ENCODE assay signal across 17 cellular contexts in the genomic region with DNA sequence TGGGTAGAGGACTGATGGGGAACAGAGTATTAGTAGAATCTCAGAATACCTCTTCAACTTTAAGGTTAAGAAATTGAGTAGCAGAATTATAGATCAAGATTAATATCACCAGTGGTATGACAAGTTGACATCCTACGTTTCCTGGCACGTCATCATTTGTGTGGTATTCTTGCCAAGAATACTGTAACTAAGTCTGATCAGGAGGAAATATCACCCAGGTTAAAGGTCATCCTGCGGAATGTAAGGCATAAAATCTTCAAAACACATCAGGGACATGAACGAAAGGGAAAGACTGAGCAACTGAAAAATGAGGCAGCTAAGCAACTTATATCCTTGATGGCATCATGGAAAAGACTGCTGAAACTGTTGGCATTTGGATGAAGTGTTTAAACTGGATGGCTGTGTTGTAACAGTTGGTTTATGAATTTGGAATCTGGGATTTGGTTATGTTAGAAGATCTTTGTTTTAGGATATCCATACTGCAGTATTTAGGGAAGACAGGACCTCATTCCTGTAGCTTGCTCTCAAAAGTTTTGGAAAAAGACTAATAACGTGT.
DNase-seq lines count a peak whose midpoint lies in the region; ATAC-seq, FAIRE-seq and TF ChIP-seq lines count a peak whose summit lies in the region.
"Had no signal": no experiment of that assay in that cellular context is flagged by ENCODE, and none has a peak within 500 bp of the region (broad histone marks: within the 10 kb centered on the region; RNA-seq: fewer than 3 reads in every experiment).

No MANE protein-coding gene starts in this region.

- H3K9ac ChIP-seq in HepG2 (ENCODE audit: insufficient read depth, low read depth, low read length), result no peak overlapping the region
- no peak overlapping the region for H3K9ac ChIP-seq in endothelial cell of umbilical vein (replicated peaks; ENCODE audit: extremely low read depth, insufficient read depth, low read length)
- H3K9ac ChIP-seq: BLaER1 had no signal

- no peaks in the 10 kb centered on the region for H3K9me1 ChIP-seq in endothelial cell of umbilical vein (replicated peaks; ENCODE audit: control insufficient read depth, extremely low read depth, insufficient read depth, low read length)

- H3K4me1 Mint-ChIP-seq in endothelial cell (ENCODE audit: unreplicated experiment), result peaks cover 9% of the 10 kb centered on the region

- H3K9me3 Mint-ChIP-seq in endothelial cell (ENCODE audit: unreplicated experiment), result no peaks in the 10 kb centered on the region

- no peak overlapping the region for H3K27ac Mint-ChIP-seq in endothelial cell (ENCODE audit: unreplicated experiment)
- H3K27ac Mint-ChIP-seq: CD8-positive, alpha-beta memory T cell had no signal

- dilution Hi-C loops in endothelial cell of umbilical vein (cut with MboI; ENCODE audit: extremely low pct_ligation_motif_present, low sequenced_read_pairs), result no loop called here

- H4K20me1 ChIP-seq in HepG2 (ENCODE audit: insufficient read depth, low read length) (no peaks in the 10 kb centered on the region; the same call in none of the 2 replicates), endothelial cell of umbilical vein (replicated peaks; ENCODE audit: control insufficient read depth, extremely low read depth, insufficient read depth, low read length) (no peaks in the 10 kb centered on the region)
- H4K20me1 ChIP-seq: BLaER1 had no signal

- no peak for TF ChIP-seq CTCF in HepG2 (CRISPR knock-in tag; IDR thresholded peaks at IDR 0.05)
- no peak for TF ChIP-seq CTCF in right lobe of liver (IDR thresholded peaks at IDR 0.05)
- TF ChIP-seq CTCF in endothelial cell of umbilical vein (IDR thresholded peaks at IDR 0.05; ENCODE audit: extremely low read depth in 1 of 2, insufficient read depth in 1 of 2, low read depth in 1 of 2, low read length in 2 of 2), result no peak
- TF ChIP-seq CTCF in endothelial cell (IDR thresholded peaks at IDR 0.05; ENCODE audit: unreplicated experiment), result no peak

- no peak for TF ChIP-seq POLR2A in HepG2 (IDR thresholded peaks at IDR 0.05; ENCODE audit: insufficient read depth in 1 of 2, low read depth in 2 of 2, low read length in 2 of 2)
- TF ChIP-seq POLR2A in right lobe of liver (IDR thresholded peaks at IDR 0.05), result no peak
- TF ChIP-seq POLR2A in endothelial cell of umbilical vein (IDR thresholded peaks at IDR 0.05; ENCODE audit: low read depth, low read length), result no peak

- intact Hi-C loops in HepG2 (cut with micrococcal nuclease; ENCODE audit: unreplicated experiment) (no loop called here), right lobe of liver (cut with DNase I) (no loop called here), endothelial cell of umbilical vein (cut with micrococcal nuclease) (loop anchor here (1.0 to 10.0 kb wide), 2 partner anchors 86 to 381 kb away; partner anchors contain the start of gene TRIM24)

- TF ChIP-seq RAD21 in HepG2 (CRISPR knock-in tag; IDR thresholded peaks at IDR 0.05), result no peak

- no peaks in the 10 kb centered on the region for H3K9me3 ChIP-seq in HepG2 (ENCODE audit: low read length)
- no peaks in the 10 kb centered on the region for H3K9me3 ChIP-seq in right lobe of liver
- H3K9me3 ChIP-seq in endothelial cell of umbilical vein (replicated peaks; ENCODE audit: control insufficient read depth, insufficient read depth, low read length), result no peaks in the 10 kb centered on the region
- H3K9me3 ChIP-seq: Caco-2 had no signal

- no peaks in the 10 kb centered on the region for H3K27me3 ChIP-seq in HepG2 (ENCODE audit: control insufficient read depth in 1 of 2, insufficient read depth in 2 of 2, low read length in 2 of 2)
- H3K27me3 ChIP-seq in right lobe of liver, result no peaks in the 10 kb centered on the region
- no peaks in the 10 kb centered on the region for H3K27me3 ChIP-seq in endothelial cell of umbilical vein (ENCODE audit: control insufficient read depth in 2 of 2, insufficient read depth in 2 of 2, low read length in 2 of 2)
- H3K27me3 ChIP-seq: BLaER1 had no signal

- BruUV-seq in HepG2 (replicated peaks; lab: Mats Ljungman, UMichigan), result no TSS peak
- TSS peak; percentile 24 for BruUV-seq in endothelial cell of umbilical vein (replicated peaks; lab: Mats Ljungman, UMichigan)

- H3K79me2 ChIP-seq in HepG2 (ENCODE audit: insufficient read depth, low read length), result peaks cover 36% of the 10 kb centered on the region
- no peaks in the 10 kb centered on the region for H3K79me2 ChIP-seq in endothelial cell of umbilical vein (ENCODE audit: control insufficient read depth, insufficient read depth, low read length)

- in situ Hi-C loops in HepG2 (cut with HindIII; ENCODE audit: extremely low pct_ligation_motif_present, low pct_unique_long_range_greater_than_20kb), result no loop called here

- TF ChIP-seq EP300 in HepG2 (IDR thresholded peaks at IDR 0.05; ENCODE audit: low read depth in 2 of 2, low read length in 2 of 2) (no peak), HepG2 (CRISPR knock-in tag; IDR thresholded peaks at IDR 0.05; ENCODE audit: borderline replicate concordance) (no peak)

- FAIRE-seq in HepG2 (lab: Jason Lieb, UNC), result no peak
- peak; percentile 87 for FAIRE-seq in endothelial cell of umbilical vein (lab: Jason Lieb, UNC)
- FAIRE-seq in GM19239 (lab: Jason Lieb, UNC), result no peak
- FAIRE-seq: GM12892 had no signal

- 0 out of 2 replicates have a peak, but pooled peaks cover 9% of the 10 kb centered on the region for H3K4me1 ChIP-seq in HepG2 (ENCODE audit: insufficient read depth, low read length)
- peaks cover 0 to 8% (median 0%) of the 10 kb centered on the region in 4 donors for H3K4me1 ChIP-seq in right lobe of liver
- peaks cover 21% of the 10 kb centered on the region for H3K4me1 ChIP-seq in endothelial cell of umbilical vein (ENCODE audit: control insufficient read depth, extremely low read depth, insufficient read depth, low read length)
- H3K4me1 ChIP-seq: BLaER1, Caco-2 had no signal

- H3K4me2 ChIP-seq in HepG2 (ENCODE audit: low read depth, low read length) (no peak overlapping the region), endothelial cell of umbilical vein (ENCODE audit: insufficient read depth, low read length) (peak overlapping the region; percentile 66)
- H3K4me2 ChIP-seq: BLaER1 had no signal

- peaks cover 7% of the 10 kb centered on the region for H3K27me3 Mint-ChIP-seq in endothelial cell (ENCODE audit: unreplicated experiment)
- H3K27me3 Mint-ChIP-seq: CD8-positive, alpha-beta memory T cell had no signal

- H3K36me3 ChIP-seq in HepG2 (replicated peaks in 1 of 2; ENCODE audit: control insufficient read depth in 1 of 2, insufficient read depth in 2 of 2, low read length in 2 of 2) (peaks cover 21 to 86% of the 10 kb centered on the region in 2 experiments), right lobe of liver (peaks cover 0 to 13% (median 9%) of the 10 kb centered on the region in 4 donors), endothelial cell of umbilical vein (ENCODE audit: control insufficient read depth in 2 of 2, extremely low read depth in 1 of 2, insufficient read depth in 2 of 2, low read length in 2 of 2) (peaks cover 0 to 3% of the 10 kb centered on the region in 2 experiments)

- H3K36me3 Mint-ChIP-seq in endothelial cell (ENCODE audit: low read depth, unreplicated experiment), result peaks cover 67% of the 10 kb centered on the region

- no peak for ATAC-seq in HepG2
- no peak for ATAC-seq in right lobe of liver
- ATAC-seq: HCT116 had no signal

- 96% methylated on average over 5 of the region's 5 CpGs for WGBS in HepG2 (ENCODE audit: low lambda C conversion rate)
- 55% methylated on average over 5 of the region's 5 CpGs for WGBS in right lobe of liver (ENCODE audit: insufficient coverage, low coverage, low lambda C conversion rate, missing lambda C conversion rate)

- no peak for DNase-seq in HepG2 (ENCODE audit: low spot score)
- DNase-seq in right lobe of liver, result no peak
- peak; percentile 87 for DNase-seq in endothelial cell of umbilical vein (ENCODE audit: low read depth, low spot score)
- DNase-seq in left kidney (ENCODE audit: low read depth, low spot score), result peak; percentile 12
- no peak for DNase-seq in GM19239 (ENCODE audit: insufficient read length, low spot score)
- no peak for DNase-seq in NCI-H748 (lab: John Stamatoyannopoulos, UW; ENCODE audit: unreplicated experiment)
- no peak for DNase-seq in endothelial cell (ENCODE audit: low spot score)
- no peak for DNase-seq in amniotic stem cell (lab: John Stamatoyannopoulos, UW)
- DNase-seq: 8988T; AML-193; Caco-2; CD8-positive, alpha-beta memory T cell; DND-41; GDM1 had no signal

- CTCF ChIA-PET in HepG2 (lab: Yijun Ruan, JAX; ENCODE audit: low intra/inter-chr PET ratio, low total read pairs) (no interaction called here), endothelial cell of umbilical vein (lab: Charles Lee) (no interaction called here)

- no peak overlapping the region for H3K4me3 Mint-ChIP-seq in endothelial cell (ENCODE audit: unreplicated experiment)
- H3K4me3 Mint-ChIP-seq: CD8-positive, alpha-beta memory T cell had no signal

- H2AFZ ChIP-seq in HepG2 (ENCODE audit: low read length) (no peak overlapping the region), endothelial cell of umbilical vein (ENCODE audit: low read depth, low read length) (no peak overlapping the region)

- H3K4me3 ChIP-seq in HepG2 (replicated peaks in 1 of 3; ENCODE audit: insufficient read depth in 1 of 3, low read depth in 2 of 3, low read length in 3 of 3) (no peak overlapping the region), right lobe of liver (no peak overlapping the region), endothelial cell of umbilical vein (replicated peaks in 1 of 3; ENCODE audit: insufficient read depth in 1 of 3, low read depth in 1 of 3, low read length in 3 of 3) (no peak overlapping the region)
- H3K4me3 ChIP-seq: BLaER1 had no signal

- POLR2A ChIA-PET in HepG2 (lab: Yijun Ruan, JAX) (no interaction called here), endothelial cell of umbilical vein (lab: Charles Lee) (interaction anchor here (0.5 kb wide), 1 partner anchor 86 kb away, joined by 5 read pairs; no protein-coding TSS in a partner anchor)

- no peak overlapping the region for H3K27ac ChIP-seq in HepG2 (ENCODE audit: extremely low read length, insufficient read depth, low read length)
- H3K27ac ChIP-seq in right lobe of liver, result no peak overlapping the region
- peak overlapping the region; percentile 84 for H3K27ac ChIP-seq in endothelial cell of umbilical vein (ENCODE audit: insufficient read depth, low read depth, low read length)
- H3K27ac ChIP-seq: BLaER1 had no signal

TF ChIP-seq in endothelial cell of umbilical vein, 7 proteins besides CTCF, POLR2A, EP300 and RAD21 (continues in another document):
- no peak for TF ChIP-seq POLR2AphosphoS5 (IDR thresholded peaks at IDR 0.05; ENCODE audit: insufficient read depth, low read depth, low read length)
- TF ChIP-seq FOS (IDR thresholded peaks at IDR 0.05; ENCODE audit: borderline replicate concordance, insufficient read depth, low read length), result peak; percentile 26
- peak; percentile 70 for TF ChIP-seq JUN (IDR thresholded peaks at IDR 0.05; ENCODE audit: borderline replicate concordance, insufficient read depth, insufficient read length, low read depth)
- no peak for TF ChIP-seq EZH2 (IDR thresholded peaks at IDR 0.05; ENCODE audit: borderline replicate concordance, low read depth, low read length, severe bottlenecking)
- TF ChIP-seq GATA2 (IDR thresholded peaks at IDR 0.05; ENCODE audit: insufficient read depth, insufficient read length, low read depth, low read length), result peak; percentile 84
- TF ChIP-seq MYC (IDR thresholded peaks at IDR 0.05; ENCODE audit: low read depth, low read length), result no peak

Comparison
In these comparisons a context has a peak if more than half of its experiments do, and no peak if none do; other contexts are left out.
1. DNase-seq: peak in endothelial cell of umbilical vein (single experiment) and left kidney (single experiment); none in HepG2 (single experiment), right lobe of liver (0 of 3), GM19239 (single experiment), NCI-H748 (single experiment), endothelial cell (single experiment) and amniotic stem cell (single experiment).